Comparison of ENCODE assay signal across 14 cellular contexts in genomic region chr3:152317956-152318355, GRCh38. TPM values are rescaled to one million over a fixed set of nuclear protein-coding genes. Genes with fewer than 3 reads are reported as not detected.
A peak's percentile ranks its signal among the peaks of the same experiment; 100 is the strongest.
DNase-seq lines count a peak whose midpoint lies in the region; ATAC-seq and TF ChIP-seq lines count a peak whose summit lies in the region.
"Had no signal": no experiment of that assay in that cellular context is flagged by ENCODE, and none has a peak within 500 bp of the region (broad histone marks: within the 10 kb centered on the region; RNA-seq: fewer than 3 reads in every experiment).

No MANE protein-coding gene starts in this region.

- no peak for TF ChIP-seq CTCF in activated CD8-positive, alpha-beta T cell treated with anti-CD3 and anti-CD28 coated beads for 36 hours (IDR thresholded peaks at IDR 0.05)
- TF ChIP-seq CTCF in WTC11 (IDR thresholded peaks at IDR 0.05) (no peak), fibroblast of villous mesenchyme (IDR thresholded peaks at IDR 0.05; ENCODE audit: insufficient read depth, low read depth, low read length) (no peak), smooth muscle cell (IDR thresholded peaks at IDR 0.05; ENCODE audit: borderline replicate concordance, insufficient read depth, poor library complexity, severe bottlenecking) (no peak)

- H3K9ac ChIP-seq in smooth muscle cell (ENCODE audit: low read depth) = no peak overlapping the region

- no peaks in the 10 kb centered on the region for H3K27me3 ChIP-seq in smooth muscle cell (ENCODE audit: low read depth)
- H3K27me3 ChIP-seq: upper lobe of right lung had no signal

- H3K4me2 ChIP-seq in smooth muscle cell = no peak overlapping the region

- no peak for DNase-seq in activated CD8-positive, alpha-beta T cell treated with anti-CD3 and anti-CD28 coated beads for 36 hours
- no peak for DNase-seq in activated CD8-positive, alpha-beta T cell treated with anti-CD3 and anti-CD28 coated beads, Interleukin-2, amount 10 ng/mL, durations not matched to agents 7 days and 5 days
- no peak for DNase-seq in WTC11 (ENCODE audit: low spot score)
- DNase-seq in fibroblast of villous mesenchyme (ENCODE audit: low read depth) = peak; percentile 68
- DNase-seq in smooth muscle cell (lab: John Stamatoyannopoulos, UW; ENCODE audit: unreplicated experiment) = no peak
- DNase-seq in anterior cingulate cortex (lab: John Stamatoyannopoulos, UW) = no peak
- DNase-seq: ACHN; NCI-H1092; RPMI8226; stimulated activated CD4-positive, alpha-beta T cell treated with anti-CD3 and anti-CD28 coated beads, Interleukin-2, amount 100 ng/mL, for 48 hours; upper lobe of right lung had no signal

- CTCF ChIA-PET in activated CD8-positive, alpha-beta T cell treated with anti-CD3 and anti-CD28 coated beads for 36 hours (lab: Charles Lee) = interaction anchor here (0.8 to 1.5 kb wide), 7 partner anchors 9 to 129 kb away, joined by 3 to 5 read pairs (median 3); no protein-coding TSS in a partner anchor
- CTCF ChIA-PET in activated CD8-positive, alpha-beta T cell treated with anti-CD3 and anti-CD28 coated beads, Interleukin-2, amount 10 ng/mL, durations not matched to agents 7 days and 5 days (lab: Charles Lee) = interaction anchor here (1.5 to 1.9 kb wide), 4 partner anchors 9 to 134 kb away, joined by 5 to 9 read pairs (median 6); no protein-coding TSS in a partner anchor
- CTCF ChIA-PET in WTC11 (lab: Charles Lee) = interaction anchor here (0.6 kb wide), 1 partner anchor 21 kb away, joined by 5 read pairs; no protein-coding TSS in a partner anchor

- peaks cover 86% of the 10 kb centered on the region for H3K4me1 Mint-ChIP-seq in activated CD8-positive, alpha-beta T cell treated with anti-CD3 and anti-CD28 coated beads for 36 hours (ENCODE audit: low read depth)
- peaks cover 78% of the 10 kb centered on the region for H3K4me1 Mint-ChIP-seq in activated CD8-positive, alpha-beta T cell treated with anti-CD3 and anti-CD28 coated beads, Interleukin-2, amount 10 ng/mL, durations not matched to agents 7 days and 5 days (ENCODE audit: low read depth)
- peaks cover 37% of the 10 kb centered on the region for H3K4me1 Mint-ChIP-seq in WTC11

- POLR2A ChIA-PET in activated CD8-positive, alpha-beta T cell treated with anti-CD3 and anti-CD28 coated beads for 36 hours (lab: Charles Lee) = interaction anchor here (1.0 to 1.6 kb wide), 3 partner anchors 15 to 133 kb away, joined by 3 to 5 read pairs (median 3); no protein-coding TSS in a partner anchor
- POLR2A ChIA-PET in activated CD8-positive, alpha-beta T cell treated with anti-CD3 and anti-CD28 coated beads, Interleukin-2, amount 10 ng/mL, durations not matched to agents 7 days and 5 days (lab: Charles Lee) = no interaction called here
- POLR2A ChIA-PET in WTC11 (lab: Charles Lee) = no interaction called here

- peaks cover 82% of the 10 kb centered on the region for H4K20me1 ChIP-seq in smooth muscle cell (ENCODE audit: low read depth)

- intact Hi-C loops in activated CD8-positive, alpha-beta T cell treated with anti-CD3 and anti-CD28 coated beads for 36 hours (cut with micrococcal nuclease) = no loop called here

- peak; percentile 13 for ATAC-seq in activated CD8-positive, alpha-beta T cell treated with anti-CD3 and anti-CD28 coated beads for 36 hours
- no peak for ATAC-seq in activated CD8-positive, alpha-beta T cell treated with anti-CD3 and anti-CD28 coated beads, Interleukin-2, amount 10 ng/mL, durations not matched to agents 7 days and 5 days
- ATAC-seq in WTC11 (no peak), GM21515 (IDR thresholded peaks at IDR 0.05; ENCODE audit: unreplicated experiment) (no peak), HG03097 (IDR thresholded peaks at IDR 0.05; ENCODE audit: low FRiP score, unreplicated experiment) (no peak)
- ATAC-seq: upper lobe of right lung had no signal

- peak overlapping the region; percentile 72 for H3K27ac Mint-ChIP-seq in activated CD8-positive, alpha-beta T cell treated with anti-CD3 and anti-CD28 coated beads for 36 hours
- no peak overlapping the region for H3K27ac Mint-ChIP-seq in activated CD8-positive, alpha-beta T cell treated with anti-CD3 and anti-CD28 coated beads, Interleukin-2, amount 10 ng/mL, durations not matched to agents 7 days and 5 days
- H3K27ac Mint-ChIP-seq in WTC11 = peak overlapping the region; percentile 40; the same call in 1 of the 2 replicates

- H3K36me3 Mint-ChIP-seq in activated CD8-positive, alpha-beta T cell treated with anti-CD3 and anti-CD28 coated beads for 36 hours (ENCODE audit: low read depth) = peaks cover 44% of the 10 kb centered on the region
- peaks cover 67% of the 10 kb centered on the region for H3K36me3 Mint-ChIP-seq in activated CD8-positive, alpha-beta T cell treated with anti-CD3 and anti-CD28 coated beads, Interleukin-2, amount 10 ng/mL, durations not matched to agents 7 days and 5 days (ENCODE audit: low read depth)
- no peaks in the 10 kb centered on the region for H3K36me3 Mint-ChIP-seq in WTC11

- H3K4me1 ChIP-seq in smooth muscle cell (ENCODE audit: low read depth) = peaks cover 7% of the 10 kb centered on the region

- no peak overlapping the region for H3K4me3 Mint-ChIP-seq in activated CD8-positive, alpha-beta T cell treated with anti-CD3 and anti-CD28 coated beads for 36 hours
- no peak overlapping the region for H3K4me3 Mint-ChIP-seq in activated CD8-positive, alpha-beta T cell treated with anti-CD3 and anti-CD28 coated beads, Interleukin-2, amount 10 ng/mL, durations not matched to agents 7 days and 5 days
- no peak overlapping the region for H3K4me3 Mint-ChIP-seq in WTC11

- H3K27me3 Mint-ChIP-seq in activated CD8-positive, alpha-beta T cell treated with anti-CD3 and anti-CD28 coated beads for 36 hours = no peaks in the 10 kb centered on the region
- no peaks in the 10 kb centered on the region for H3K27me3 Mint-ChIP-seq in activated CD8-positive, alpha-beta T cell treated with anti-CD3 and anti-CD28 coated beads, Interleukin-2, amount 10 ng/mL, durations not matched to agents 7 days and 5 days (ENCODE audit: low read depth)
- no peaks in the 10 kb centered on the region for H3K27me3 Mint-ChIP-seq in WTC11 (ENCODE audit: low read depth)

- H3F3A ChIP-seq in smooth muscle cell (ENCODE audit: low read depth) = no peaks in the 10 kb centered on the region

- peak overlapping the region; percentile 64 for H3K27ac ChIP-seq in smooth muscle cell (ENCODE audit: low read depth)

- peaks cover 87% of the 10 kb centered on the region for H3K79me2 ChIP-seq in smooth muscle cell (ENCODE audit: low read depth)

- no peak overlapping the region for H2AFZ ChIP-seq in smooth muscle cell (ENCODE audit: low read depth)

- H3K4me3 ChIP-seq in fibroblast of villous mesenchyme (ENCODE audit: low read depth, low read length) (no peak overlapping the region), smooth muscle cell (no peak overlapping the region)
- H3K4me3 ChIP-seq: lung, upper lobe of right lung had no signal

- 54% methylated on average over 4 of the region's 4 CpGs for WGBS in smooth muscle cell (ENCODE audit: low lambda C conversion rate)

- H3K9me3 ChIP-seq in smooth muscle cell (replicated peaks; ENCODE audit: low read depth) = no peaks in the 10 kb centered on the region
- H3K9me3 ChIP-seq: upper lobe of right lung had no signal

- H3K36me3 ChIP-seq in smooth muscle cell (ENCODE audit: low read depth) = no peaks in the 10 kb centered on the region
- H3K36me3 ChIP-seq: upper lobe of right lung had no signal

- no peaks in the 10 kb centered on the region for H3K9me3 Mint-ChIP-seq in activated CD8-positive, alpha-beta T cell treated with anti-CD3 and anti-CD28 coated beads for 36 hours
- H3K9me3 Mint-ChIP-seq in activated CD8-positive, alpha-beta T cell treated with anti-CD3 and anti-CD28 coated beads, Interleukin-2, amount 10 ng/mL, durations not matched to agents 7 days and 5 days (ENCODE audit: insufficient read depth) = no peaks in the 10 kb centered on the region
- no peaks in the 10 kb centered on the region for H3K9me3 Mint-ChIP-seq in WTC11

TF ChIP-seq in WTC11, 78 proteins besides CTCF, POLR2A, EP300 and RAD21 (continues in another document):
- TF ChIP-seq SMAD4 (CRISPR knock-in tag; IDR thresholded peaks at IDR 0.05) (no peak), JUN (CRISPR knock-in tag; IDR thresholded peaks at IDR 0.05) (no peak), ERG (CRISPR knock-in tag; IDR thresholded peaks at IDR 0.05) (no peak), USF1 (CRISPR knock-in tag; IDR thresholded peaks at IDR 0.05) (no peak), ZNF416 (CRISPR knock-in tag; IDR thresholded peaks at IDR 0.05) (no peak), ZNF396 (CRISPR knock-in tag; IDR thresholded peaks at IDR 0.05; ENCODE audit: borderline replicate concordance) (no peak), HMGA2 (CRISPR knock-in tag; IDR thresholded peaks at IDR 0.05) (no peak), IRF1 (CRISPR knock-in tag; IDR thresholded peaks at IDR 0.05) (no peak), MYBL2 (CRISPR knock-in tag; IDR thresholded peaks at IDR 0.05) (no peak)

RNA-seq across cellular contexts. Expression of gene MBNL1, which starts 49.2 kb away (rescaled TPM):
- total RNA-seq in activated CD8-positive, alpha-beta T cell treated with anti-CD3 and anti-CD28 coated beads for 36 hours = 100 to 1,000 TPM; 341 to 360 TPM
- total RNA-seq in activated CD8-positive, alpha-beta T cell treated with anti-CD3 and anti-CD28 coated beads, Interleukin-2, amount 10 ng/mL, durations not matched to agents 7 days and 5 days = 100 to 1,000 TPM; 469 to 504 TPM
- total RNA-seq in WTC11 (2021) (16.0 to 20.4 TPM (median 17.8 TPM) in 3 replicates), fibroblast of villous mesenchyme (440 and 445 TPM in 2 replicates), smooth muscle cell (126 and 128 TPM in 2 replicates)
- 19.5 and 22.0 TPM in 2 replicates for polyA plus RNA-seq in smooth muscle cell
